In the genomic region with DNA sequence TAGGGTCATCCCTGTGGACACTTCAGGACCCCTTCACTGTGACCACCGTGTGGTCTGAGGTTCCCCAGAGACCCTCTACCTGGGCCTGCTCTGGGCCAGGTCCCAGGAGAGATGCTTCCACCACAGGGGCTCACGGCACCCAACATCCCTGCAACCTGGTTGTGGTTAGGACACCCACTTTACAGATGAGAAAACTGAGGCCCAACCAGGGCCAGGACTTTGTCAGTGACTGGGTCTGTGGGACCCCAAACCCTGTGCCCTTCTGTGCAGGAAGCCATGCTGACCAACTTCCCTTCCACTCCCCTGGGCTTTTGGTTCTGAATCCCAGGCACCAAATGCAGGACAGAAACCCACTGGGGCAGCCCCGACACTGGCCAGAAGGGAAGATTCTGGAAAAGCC, we compare ENCODE assay signal across 1 cellular context.
TF ChIP-seq lines count a peak whose summit lies in the region.

No MANE protein-coding gene starts in this region.

TF ChIP-seq in HepG2, 621 proteins besides CTCF, POLR2A, EP300 and RAD21 (continued from another document):
- TF ChIP-seq, protein P1, sequence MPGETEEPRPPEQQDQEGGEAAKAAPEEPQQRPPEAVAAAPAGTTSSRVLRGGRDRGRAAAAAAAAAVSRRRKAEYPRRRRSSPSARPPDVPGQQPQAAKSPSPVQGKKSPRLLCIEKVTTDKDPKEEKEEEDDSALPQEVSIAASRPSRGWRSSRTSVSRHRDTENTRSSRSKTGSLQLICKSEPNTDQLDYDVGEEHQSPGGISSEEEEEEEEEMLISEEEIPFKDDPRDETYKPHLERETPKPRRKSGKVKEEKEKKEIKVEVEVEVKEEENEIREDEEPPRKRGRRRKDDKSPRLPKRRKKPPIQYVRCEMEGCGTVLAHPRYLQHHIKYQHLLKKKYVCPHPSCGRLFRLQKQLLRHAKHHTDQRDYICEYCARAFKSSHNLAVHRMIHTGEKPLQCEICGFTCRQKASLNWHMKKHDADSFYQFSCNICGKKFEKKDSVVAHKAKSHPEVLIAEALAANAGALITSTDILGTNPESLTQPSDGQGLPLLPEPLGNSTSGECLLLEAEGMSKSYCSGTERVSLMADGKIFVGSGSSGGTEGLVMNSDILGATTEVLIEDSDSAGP (CRISPR knock-in tag; IDR thresholded peaks at IDR 0.05; ENCODE audit: borderline replicate concordance): no peak
- TF ChIP-seq ZNF512 (CRISPR knock-in tag; IDR thresholded peaks at IDR 0.05): no peak
TF ChIP-seq in HepG2: peak in this region for 1.
